Comparison of ENCODE assay signal across 16 cellular contexts in genomic region chr18:62672600-62672999, GRCh38.
"Had no signal": no experiment of that assay in that cellular context is flagged by ENCODE, and none has a peak within 500 bp of the region (broad histone marks: within the 10 kb centered on the region; RNA-seq: fewer than 3 reads in every experiment).

No MANE protein-coding gene starts in this region.

- H3K27ac Mint-ChIP-seq: nephron had no signal

- DNase-seq: activated CD4-positive, alpha-beta T cell treated with anti-CD3 and anti-CD28 coated beads, Interleukin-2, amount 50 U/mL, for 4 hours; activated CD4-positive, CD25-positive, alpha-beta regulatory T cell treated with anti-CD3 and anti-CD28 coated beads, Interleukin-2, amount 50 U/mL, for 72 hours; activated naive CD4-positive, alpha-beta T cell treated with Interleukin-2 at 50 U/mL for 16 hours; activated T-cell treated with anti-CD3 and anti-CD28 coated beads for 4 hours; aorta; hippocampal formation; mesendoderm; nucleus accumbens; psoas muscle; stimulated activated CD4-positive, alpha-beta T cell treated with anti-CD3 and anti-CD28 coated beads, Interleukin-1b, Interleukin-23, amount 100 ng/mL, for 48 hours; stimulated activated naive CD8-positive, alpha-beta T cell treated with anti-CD3 and anti-CD28 coated beads, Interleukin-15, amount 100 ng/mL, for 72 hours had no signal

- ATAC-seq: esophagus mucosa; psoas muscle; sciatic nerve; stimulated activated naive CD8-positive, alpha-beta T cell treated with anti-CD3 and anti-CD28 coated beads, Interleukin-15, amount 100 ng/mL, for 72 hours had no signal

- FAIRE-seq: colon, urothelium cell line had no signal

- H3K4me3 ChIP-seq: psoas muscle had no signal

- H3K27ac ChIP-seq: psoas muscle had no signal

- H3K4me3 Mint-ChIP-seq: nephron; stimulated activated naive CD8-positive, alpha-beta T cell treated with anti-CD3 and anti-CD28 coated beads, Interleukin-15, amount 100 ng/mL, for 72 hours had no signal

- H3K4me1 ChIP-seq: psoas muscle had no signal

- H3K4me1 Mint-ChIP-seq: nephron had no signal
